ENCODE assay signal across 37 cellular contexts in the genomic region with DNA sequence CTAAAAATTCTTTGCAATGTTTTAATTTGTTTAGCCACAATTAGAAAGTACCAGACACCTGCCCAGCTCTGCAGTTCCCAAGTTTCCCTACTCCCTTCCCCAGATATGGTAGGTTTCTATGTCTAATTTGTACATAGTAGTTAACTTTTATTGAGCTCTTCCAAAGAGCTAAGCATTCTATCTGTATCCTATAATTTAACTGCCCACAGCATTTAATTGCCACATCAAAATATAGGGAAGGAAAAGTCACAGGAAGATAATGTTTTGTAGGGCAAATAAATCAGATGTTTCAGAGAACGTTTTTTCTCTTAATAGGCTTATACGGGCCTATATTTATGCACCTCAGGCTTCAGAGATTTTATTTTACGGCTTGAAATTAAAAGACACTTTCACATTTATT. TPM values are rescaled to one million over a fixed set of nuclear protein-coding genes. Genes with fewer than 3 reads are reported as not detected.
"Had no signal": no experiment of that assay in that cellular context is flagged by ENCODE, and none has a peak within 500 bp of the region (broad histone marks: within the 10 kb centered on the region; RNA-seq: fewer than 3 reads in every experiment).

No MANE protein-coding gene starts in this region.

- H3K27me3 ChIP-seq: MG63 had no signal

- H3K36me3 ChIP-seq: MG63 had no signal

- DNase-seq: Karpas-422, Kasumi-1, MG63, MM.1S, MV-4-11, NCI-H1048, NCI-H1092, NCI-H1092 treated with DMSO at 0.1 percent for 48 hours, NCI-H1105, NCI-H1105 treated with DMSO at 0.1 percent for 48 hours, NCI-H1417 treated with DMSO at 0.1 percent for 48 hours, NCI-H1436, NCI-H1436 treated with DMSO at 0.1 percent for 48 hours, NCI-H146, NCI-H1694, NCI-H1694 treated with DMSO at 0.1 percent for 48 hours, NCI-H187, NCI-H187 treated with DMSO at 0.1 percent for 48 hours, NCI-H2029, NCI-H2029 treated with DMSO at 0.1 percent for 48 hours, NCI-H2107, NCI-H2171, NCI-H2171 treated with DMSO at 0.1 percent for 48 hours, NCI-H2227 treated with DMSO at 0.1 percent for 48 hours, NCI-H226, NCI-H345, NCI-H446, NCI-H446 treated with DMSO at 0.1 percent for 48 hours, NCI-H510A, NCI-H524, NCI-H524 treated with DMSO at 0.1 percent for 48 hours, NCI-H526 had no signal

- H3K4me2 ChIP-seq: KMS-11 had no signal

- H3K27ac ChIP-seq: KMS-11 had no signal

- H3K4me3 ChIP-seq: MG63 had no signal

- H3K9me3 ChIP-seq: MG63 had no signal

RNA-seq across cellular contexts. Expression of gene FMO3, which starts 15.7 kb away (rescaled TPM):
- total RNA-seq: LHCN-M2, M059J, MCF 10A, NCI-H460 had no signal
